14 cellular contexts compared by ENCODE assay signal in the genomic region with DNA sequence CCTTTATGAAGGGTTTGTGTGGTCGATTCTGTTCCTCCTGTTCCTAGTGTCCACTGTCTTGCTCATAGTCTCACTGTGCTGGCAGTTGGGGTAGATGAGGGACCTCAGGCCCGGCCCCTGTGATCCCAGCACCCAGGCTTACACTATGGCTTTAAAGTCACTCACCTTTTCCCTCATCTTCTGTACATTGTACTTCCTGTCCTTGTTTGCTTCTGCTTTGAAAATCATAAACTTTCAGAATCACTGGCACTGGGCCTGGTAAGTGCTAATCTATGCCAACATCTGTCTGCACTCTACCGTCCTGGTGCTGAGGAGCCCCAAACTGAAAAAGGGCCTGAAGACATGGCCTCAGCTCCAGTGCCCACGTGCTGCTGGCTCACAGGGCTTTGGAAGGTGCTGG. TPM values are rescaled to one million over a fixed set of nuclear protein-coding genes. Genes with fewer than 3 reads are reported as not detected.
DNase-seq lines count a peak whose midpoint lies in the region; ATAC-seq, FAIRE-seq and TF ChIP-seq lines count a peak whose summit lies in the region.
"Had no signal": no experiment of that assay in that cellular context is flagged by ENCODE, and none has a peak within 500 bp of the region (broad histone marks: within the 10 kb centered on the region; RNA-seq: fewer than 3 reads in every experiment).

No MANE protein-coding gene starts in this region.

- H3K79me2 ChIP-seq in Loucy (ENCODE audit: insufficient read depth, low read length) (no peaks in the 10 kb centered on the region), H1 (ENCODE audit: control insufficient read depth in 1 of 2, insufficient read depth in 2 of 2, low read length in 2 of 2) (no peaks in the 10 kb centered on the region)

- no peak overlapping the region for H2AK5ac ChIP-seq in H1 (ENCODE audit: low read depth, low read length)

- H3K56ac ChIP-seq in H1 (replicated peaks; ENCODE audit: insufficient read length, low read depth, low read length): no peak overlapping the region

- H3K4me1 ChIP-seq in Loucy (ENCODE audit: insufficient read depth, low read length, poor library complexity, severe bottlenecking) (peaks cover 11% of the 10 kb centered on the region), H1 (replicated peaks in 1 of 4; ENCODE audit: control insufficient read depth in 3 of 4, insufficient read depth in 4 of 4, low read length in 3 of 4) (peaks cover 2 to 8% (median 6%) of the 10 kb centered on the region in 4 experiments)
- H3K4me1 ChIP-seq: ascending aorta had no signal

- H3K23ac ChIP-seq in H1 (ENCODE audit: insufficient read length): no peak overlapping the region

- DNase-seq in H1 (ENCODE audit: low read depth in 1 of 2, low spot score in 2 of 2): no peak
- no peak for DNase-seq in activated CD4-positive, CD25-positive, alpha-beta regulatory T cell (lab: John Stamatoyannopoulos, UW)
- DNase-seq in HK-2 (ENCODE audit: unreplicated experiment): no peak
- DNase-seq: activated CD4-positive, alpha-beta T cell treated with anti-CD3 and anti-CD28 coated beads, Interleukin-2, amount 50 U/mL, for 48 hours; hypothalamus; NCI-H1417 treated with DMSO at 0.1 percent for 48 hours had no signal

- no peak overlapping the region for H2BK120ac ChIP-seq in H1 (replicated peaks; ENCODE audit: low read depth, low read length)

- H3K27me3 ChIP-seq in Loucy (ENCODE audit: insufficient read depth, low read length, poor library complexity, severe bottlenecking) (no peaks in the 10 kb centered on the region), H1 (replicated peaks in 1 of 4; ENCODE audit: control insufficient read depth in 3 of 4, extremely low read depth in 1 of 4, insufficient read depth in 3 of 4, low read length in 3 of 4) (no peaks in the 10 kb centered on the region)
- H3K27me3 ChIP-seq: ascending aorta; BLaER1 treated with 17β-estradiol and CSF1 and Interleukin-3, amounts not matched to agents 10 nM and 100 nM had no signal

- no peak overlapping the region for H3K4me3 ChIP-seq in Loucy (ENCODE audit: low read length, poor library complexity, severe bottlenecking)
- H3K4me3 ChIP-seq in H1 (ENCODE audit: extremely low read depth in 1 of 4, insufficient read depth in 2 of 4, low read depth in 3 of 4, low read length in 4 of 4): no peak overlapping the region
- H3K4me3 ChIP-seq: ascending aorta; BLaER1 treated with 17β-estradiol and CSF1 and Interleukin-3, amounts not matched to agents 10 nM and 100 nM; lung had no signal

- H4K5ac ChIP-seq in H1 (ENCODE audit: insufficient read length, low read depth, low read length): no peak overlapping the region

- H2AFZ ChIP-seq in Loucy (ENCODE audit: low read length) (peak overlapping the region; percentile 25; the same call in 1 of the 2 replicates), H1 (ENCODE audit: low read length) (no peak overlapping the region)

- no peaks in the 10 kb centered on the region for H3K36me3 ChIP-seq in Loucy (ENCODE audit: insufficient read depth, low read length)
- H3K36me3 ChIP-seq in H1 (ENCODE audit: control insufficient read depth in 2 of 4, insufficient read depth in 4 of 4, low read length in 3 of 4): no peaks in the 10 kb centered on the region
- H3K36me3 ChIP-seq: ascending aorta; BLaER1 treated with 17β-estradiol and CSF1 and Interleukin-3, amounts not matched to agents 10 nM and 100 nM had no signal

- no peak overlapping the region for H3K27ac ChIP-seq in H1 (ENCODE audit: low read depth, low read length)
- H3K27ac ChIP-seq: ascending aorta; BLaER1 treated with 17β-estradiol and CSF1 and Interleukin-3, amounts not matched to agents 10 nM and 100 nM had no signal

- no peak overlapping the region for H2BK12ac ChIP-seq in H1 (ENCODE audit: low read depth, low read length)

- H3K23me2 ChIP-seq in H1 (ENCODE audit: low read depth, low read length): no peaks in the 10 kb centered on the region

- FAIRE-seq in H1 (lab: Jason Lieb, UNC): no peak

- H2BK15ac ChIP-seq in H1 (ENCODE audit: low read length): 0 out of 2 replicates have a peak overlapping the region, but pooled peaks have one; percentile 41

- H3K4ac ChIP-seq in H1 (replicated peaks; ENCODE audit: insufficient read length, low read depth, low read length): no peak overlapping the region

- H2BK20ac ChIP-seq in H1 (ENCODE audit: low read length): 0 out of 2 replicates have a peak overlapping the region, but pooled peaks have one; percentile 10

- H3K9me3 ChIP-seq in Loucy (ENCODE audit: insufficient read depth, low read depth, low read length) (no peaks in the 10 kb centered on the region), H1 (ENCODE audit: insufficient read depth in 2 of 2, low read depth in 1 of 2, low read length in 1 of 2) (no peaks in the 10 kb centered on the region)
- H3K9me3 ChIP-seq: ascending aorta; BLaER1 treated with 17β-estradiol and CSF1 and Interleukin-3, amounts not matched to agents 10 nM and 100 nM had no signal

- POLR2A ChIA-PET in H1 (lab: Charles Lee; ENCODE audit: partially characterized antibody): interaction anchor here (0.7 kb wide), 1 partner anchor 11 kb away, joined by 3 read pairs; no protein-coding TSS in a partner anchor

- no peak for TF ChIP-seq CTCF in Loucy (conservative IDR thresholded peaks at IDR 0.05; ENCODE audit: low read length)
- no peak for TF ChIP-seq CTCF in H1 (IDR thresholded peaks at IDR 0.05; ENCODE audit: control extremely low read depth in 1 of 3, insufficient read depth in 1 of 3, low read depth in 1 of 3, low read length in 3 of 3)

- TF ChIP-seq RAD21 in H1 (IDR thresholded peaks at IDR 0.05 in 1 of 2, conservative IDR thresholded peaks at IDR 0.05 in 1 of 2; ENCODE audit: low read depth in 2 of 2, low read length in 2 of 2): no peak

- H2BK5ac ChIP-seq in H1 (ENCODE audit: low read depth, low read length): no peak overlapping the region

- H3F3A ChIP-seq in Loucy (ENCODE audit: low read depth): no peaks in the 10 kb centered on the region

- H3K9me2 ChIP-seq in Loucy (replicated peaks; ENCODE audit: low read depth, low read length): no peaks in the 10 kb centered on the region

- CTCF ChIA-PET in H1 (lab: Charles Lee; ENCODE audit: partially characterized antibody): interaction anchor here (0.5 to 1.7 kb wide), 2 partner anchors 19 to 59 kb away, joined by 3 read pairs; no protein-coding TSS in a partner anchor

- no peak for TF ChIP-seq POLR2A in H1 (IDR thresholded peaks at IDR 0.05; ENCODE audit: control extremely low read depth in 1 of 2, low read depth in 2 of 2, low read length in 2 of 2)

- no peak overlapping the region for H4K8ac ChIP-seq in H1 (ENCODE audit: extremely low read depth, insufficient read depth, low read length)

- H3K79me1 ChIP-seq in H1 (ENCODE audit: low read depth, low read length): no peaks in the 10 kb centered on the region

- no peak overlapping the region for H3K18ac ChIP-seq in H1 (ENCODE audit: extremely low read depth, low read length)

- no peak overlapping the region for H4K91ac ChIP-seq in H1 (replicated peaks; ENCODE audit: insufficient read length, low read length)

- no peak overlapping the region for H3K9ac ChIP-seq in Loucy (ENCODE audit: low read depth, low read length, poor library complexity, severe bottlenecking)
- no peak overlapping the region for H3K9ac ChIP-seq in H1 (replicated peaks in 1 of 4; ENCODE audit: extremely low read depth in 1 of 4, low read depth in 3 of 4, low read length in 3 of 4)
- H3K9ac ChIP-seq: BLaER1 treated with 17β-estradiol and CSF1 and Interleukin-3, amounts not matched to agents 10 nM and 100 nM had no signal

- no peak for TF ChIP-seq EP300 in H1 (IDR thresholded peaks at IDR 0.05; ENCODE audit: borderline replicate concordance in 1 of 2, low read depth in 2 of 2, low read length in 2 of 2)

- peak overlapping the region; percentile 6 for H3K4me2 ChIP-seq in Loucy (ENCODE audit: low read depth, low read length, poor library complexity, severe bottlenecking)
- H3K4me2 ChIP-seq in H1 (ENCODE audit: insufficient read depth in 1 of 2, low read depth in 2 of 2, low read length in 2 of 2): no peak overlapping the region

- H3K14ac ChIP-seq in H1 (ENCODE audit: insufficient read length): no peak overlapping the region

- WGBS in H1 (ENCODE audit: extremely low coverage in 1 of 2, insufficient coverage in 1 of 2, insufficient read length in 1 of 2, insufficient replicate concordance in 2 of 2, low coverage in 1 of 2, low lambda C conversion rate in 2 of 2, missing lambda C conversion rate in 1 of 2), 2 experiments: 92% methylated on average over 4 of the region's 4 CpGs; no CpG with 5 or more reads in 1 of the 2 experiments

- ATAC-seq in GM18517 (IDR thresholded peaks at IDR 0.05; ENCODE audit: unreplicated experiment): peak; percentile 61
- peak; percentile 33 for ATAC-seq in GM21576 (IDR thresholded peaks at IDR 0.05; ENCODE audit: unreplicated experiment)
- ATAC-seq in GM19397 (IDR thresholded peaks at IDR 0.05; ENCODE audit: unreplicated experiment): no peak
- ATAC-seq in HG03025 (IDR thresholded peaks at IDR 0.05; ENCODE audit: low FRiP score, unreplicated experiment): no peak

- H4K20me1 ChIP-seq in Loucy (ENCODE audit: insufficient read depth, low read length, poor library complexity, severe bottlenecking): no peaks in the 10 kb centered on the region
- H4K20me1 ChIP-seq in H1 (replicated peaks in 1 of 2; ENCODE audit: control insufficient read depth in 1 of 2, insufficient read depth in 2 of 2, low read length in 2 of 2): no peaks in the 10 kb centered on the region
- H4K20me1 ChIP-seq: BLaER1 treated with 17β-estradiol and CSF1 and Interleukin-3, amounts not matched to agents 10 nM and 100 nM had no signal

RNA-seq across cellular contexts. Expression of a gene that starts 5.7 kb away (rescaled TPM):
- total RNA-seq in H1 (2021; fragmentation: NEBNext Ultra II Directional; extraction: Animal tissue kit (Norgen Biotek cat#: 25700)): 0.32 and 0.46 TPM in 2 replicates
- polyA plus RNA-seq in H1 (2011; rRNA removed): 0.13 and 0.15 TPM in 2 replicates
- polyA plus RNA-seq in H1 (2011; cell fraction: cytosol; rRNA removed): 0.14 TPM
- polyA plus RNA-seq in H1 (2011; cell fraction: nucleus; rRNA removed): 0.37 TPM
- 0.20 TPM in 1 of 4 replicates, not detected in the others for polyA plus RNA-seq in H1 (2012, experiment 1 of 2)
- 0.29 TPM for polyA plus RNA-seq in H1 (2012, experiment 2 of 2)
- polyA plus RNA-seq in H1 (2013, experiment 1 of 2): 0.18 TPM
- polyA plus RNA-seq in H1 (2013, experiment 2 of 2): not detected
- polyA minus RNA-seq in H1 (2011; rRNA and poly(A)+ RNA removed): 1.6 and 2.6 TPM in 2 replicates
- polyA minus RNA-seq in H1 (2011; cell fraction: cytosol; rRNA and poly(A)+ RNA removed): not detected
- 6.1 TPM for polyA minus RNA-seq in H1 (2011; cell fraction: nucleus; rRNA and poly(A)+ RNA removed)
- total RNA-seq: ascending aorta had no signal

RNA-seq across cellular contexts. Expression of a gene that starts 28.9 kb away (rescaled TPM):
- total RNA-seq in H1 (2021; fragmentation: NEBNext Ultra II Directional; extraction: Animal tissue kit (Norgen Biotek cat#: 25700)): 133 and 139 TPM in 2 replicates
- 86.5 and 113 TPM in 2 replicates for polyA plus RNA-seq in H1 (2011; rRNA removed)
- 103 TPM for polyA plus RNA-seq in H1 (2011; cell fraction: cytosol; rRNA removed)
- 324 TPM for polyA plus RNA-seq in H1 (2011; cell fraction: nucleus; rRNA removed)
- polyA plus RNA-seq in H1 (2012, experiment 1 of 2): 107 to 123 TPM (median 120 TPM) in 4 replicates
- 106 TPM for polyA plus RNA-seq in H1 (2012, experiment 2 of 2)
- 176 TPM for polyA plus RNA-seq in H1 (2013, experiment 1 of 2)
- 162 TPM for polyA plus RNA-seq in H1 (2013, experiment 2 of 2)
- polyA minus RNA-seq in H1 (2011; rRNA and poly(A)+ RNA removed): 185 and 189 TPM in 2 replicates
- 79.6 TPM for polyA minus RNA-seq in H1 (2011; cell fraction: cytosol; rRNA and poly(A)+ RNA removed)
- 128 TPM for polyA minus RNA-seq in H1 (2011; cell fraction: nucleus; rRNA and poly(A)+ RNA removed)
- total RNA-seq: ascending aorta had no signal

RNA-seq across cellular contexts. Expression of a gene that starts 40.1 kb away (rescaled TPM):
- not detected in 2 replicates for total RNA-seq in H1 (2021; fragmentation: NEBNext Ultra II Directional; extraction: Animal tissue kit (Norgen Biotek cat#: 25700))
- polyA plus RNA-seq in H1 (2011; rRNA removed): 0.12 TPM in 1 of 2 replicates, not detected in the other
- polyA plus RNA-seq in H1 (2011; cell fraction: cytosol; rRNA removed): not detected
- polyA plus RNA-seq in H1 (2011; cell fraction: nucleus; rRNA removed): 0.64 TPM
- not detected in 4 replicates for polyA plus RNA-seq in H1 (2012, experiment 1 of 2)
- polyA plus RNA-seq in H1 (2012, experiment 2 of 2): not detected
- polyA plus RNA-seq in H1 (2013, experiment 1 of 2): not detected
- 0.06 TPM for polyA plus RNA-seq in H1 (2013, experiment 2 of 2)
- 2.3 and 3.0 TPM in 2 replicates for polyA minus RNA-seq in H1 (2011; rRNA and poly(A)+ RNA removed)
- not detected for polyA minus RNA-seq in H1 (2011; cell fraction: cytosol; rRNA and poly(A)+ RNA removed)
- polyA minus RNA-seq in H1 (2011; cell fraction: nucleus; rRNA and poly(A)+ RNA removed): 6.4 TPM
- total RNA-seq: ascending aorta had no signal
- polyA plus RNA-seq: lung had no signal

RNA-seq across cellular contexts. Expression of a gene that starts 56.4 kb away (rescaled TPM):
- total RNA-seq in H1 (2021; fragmentation: NEBNext Ultra II Directional; extraction: Animal tissue kit (Norgen Biotek cat#: 25700)): 159 and 174 TPM in 2 replicates
- 40.6 and 77.9 TPM in 2 replicates for polyA plus RNA-seq in H1 (2011; rRNA removed)
- polyA plus RNA-seq in H1 (2011; cell fraction: cytosol; rRNA removed): 25.7 TPM
- 107 TPM for polyA plus RNA-seq in H1 (2011; cell fraction: nucleus; rRNA removed)
- polyA plus RNA-seq in H1 (2012, experiment 1 of 2): 138 to 177 TPM (median 171 TPM) in 4 replicates
- 172 TPM for polyA plus RNA-seq in H1 (2012, experiment 2 of 2)
- 166 TPM for polyA plus RNA-seq in H1 (2013, experiment 1 of 2)
- 163 TPM for polyA plus RNA-seq in H1 (2013, experiment 2 of 2)
- polyA minus RNA-seq in H1 (2011; rRNA and poly(A)+ RNA removed): 21.5 and 32.9 TPM in 2 replicates
- 70.7 TPM for polyA minus RNA-seq in H1 (2011; cell fraction: cytosol; rRNA and poly(A)+ RNA removed)
- polyA minus RNA-seq in H1 (2011; cell fraction: nucleus; rRNA and poly(A)+ RNA removed): 64.8 TPM

Comparison
In these comparisons a context has a peak if more than half of its experiments do, and no peak if none do; other contexts are left out.
1. ATAC-seq: peak in GM18517 (single experiment) and GM21576 (single experiment); none in GM19397 (single experiment) and HG03025 (single experiment).